ENCODE assay signal across 8 cellular contexts in the genomic region with DNA sequence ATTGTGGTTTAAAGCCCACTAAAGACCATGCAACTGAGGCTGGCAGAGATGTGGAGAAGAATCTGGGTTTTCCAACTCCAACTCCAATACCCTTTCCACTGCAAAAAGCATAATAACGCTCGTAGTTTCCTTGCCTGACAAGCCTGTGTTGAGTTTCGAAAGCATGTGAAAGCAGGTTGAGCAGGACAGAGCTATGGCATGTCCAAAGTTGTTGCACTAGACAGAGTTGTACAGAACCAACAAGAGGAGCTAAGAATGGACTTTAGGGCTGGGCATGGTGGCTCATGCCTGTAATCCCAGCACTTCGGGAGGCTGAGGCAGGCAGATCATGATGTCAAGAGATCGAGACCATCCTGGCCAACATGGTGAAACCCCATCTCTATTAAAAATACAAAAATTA.
"Had no signal": no experiment of that assay in that cellular context is flagged by ENCODE, and none has a peak within 500 bp of the region (broad histone marks: within the 10 kb centered on the region; RNA-seq: fewer than 3 reads in every experiment).

No MANE protein-coding gene starts in this region.

- ATAC-seq: GM12878 had no signal

- FAIRE-seq: G401.6, GM12878, GM12891, GM12892, GM18507, GM19239 had no signal

- H3K4me3 ChIP-seq: GM12878 had no signal

- DNase-seq: GDM1, GF-D8 had no signal
